Comparison of ENCODE assay signal across 28 cellular contexts in genomic region chr1:39458991-39459390, GRCh38. TPM values are rescaled to one million over a fixed set of nuclear protein-coding genes. Genes with fewer than 3 reads are reported as not detected.
"Had no signal": no experiment of that assay in that cellular context is flagged by ENCODE, and none has a peak within 500 bp of the region (broad histone marks: within the 10 kb centered on the region; RNA-seq: fewer than 3 reads in every experiment).

No MANE protein-coding gene starts in this region.

- DNase-seq: effector CD8-positive, alpha-beta T cell; endodermal cell; foreskin fibroblast; gastrocnemius medialis; heart left ventricle; kidney; mesendoderm; midbrain; naive thymus-derived CD4-positive, alpha-beta T cell; right cardiac atrium; sigmoid colon; stimulated activated CD4-positive, alpha-beta T cell treated with anti-CD3 and anti-CD28 coated beads, Interleukin-2, amount 100 ng/mL, for 24 hours; stimulated activated CD4-positive, alpha-beta T cell treated with anti-CD3 and anti-CD28 coated beads, Interleukin-4, amount 100 ng/mL, for 24 hours; stimulated activated naive CD8-positive, alpha-beta T cell treated with anti-CD3 and anti-CD28 coated beads, Interleukin-15, Interleukin-2, amounts not matched to agents 100 U/mL and 50 U/mL, for 24 hours; substantia nigra; testis; upper lobe of left lung had no signal

- H3K27ac Mint-ChIP-seq: endodermal cell; naive thymus-derived CD4-positive, alpha-beta T cell; nephron; stimulated activated memory B cell treated with anti-CD40 and anti-IgM and Interleukin-4, amounts not matched to agents 10 μg/mL and 1 μg/mL and 100 μg/mL, for 72 hours had no signal

- H3K9me3 Mint-ChIP-seq: endodermal cell; naive thymus-derived CD4-positive, alpha-beta T cell; nephron; stimulated activated memory B cell treated with anti-CD40 and anti-IgM and Interleukin-4, amounts not matched to agents 10 μg/mL and 1 μg/mL and 100 μg/mL, for 72 hours had no signal

- H3K4me1 ChIP-seq: gastrocnemius medialis, heart left ventricle, prostate gland, testis, tibial nerve had no signal

- H3K4me3 ChIP-seq: gastrocnemius medialis, heart left ventricle, hepatocyte, prostate gland, sigmoid colon, testis, tibial nerve, upper lobe of left lung had no signal

- H3K4me1 Mint-ChIP-seq: naive thymus-derived CD4-positive, alpha-beta T cell; nephron; stimulated activated memory B cell treated with anti-CD40 and anti-IgM and Interleukin-4, amounts not matched to agents 10 μg/mL and 1 μg/mL and 100 μg/mL, for 72 hours had no signal

- H3K79me2 ChIP-seq: hepatocyte had no signal

- H3K27me3 Mint-ChIP-seq: naive thymus-derived CD4-positive, alpha-beta T cell; stimulated activated memory B cell treated with anti-CD40 and anti-IgM and Interleukin-4, amounts not matched to agents 10 μg/mL and 1 μg/mL and 100 μg/mL, for 72 hours had no signal

- FAIRE-seq: colon, kidney, urothelium cell line had no signal

- H2AFZ ChIP-seq: hepatocyte had no signal

- H3K4me3 Mint-ChIP-seq: endodermal cell; naive thymus-derived CD4-positive, alpha-beta T cell; nephron; stimulated activated memory B cell treated with anti-CD40 and anti-IgM and Interleukin-4, amounts not matched to agents 10 μg/mL and 1 μg/mL and 100 μg/mL, for 72 hours had no signal

- H3K4me2 ChIP-seq: hepatocyte had no signal

- H3K27ac ChIP-seq: epithelial cell of prostate, gastrocnemius medialis, heart left ventricle, hepatocyte, tibial nerve, upper lobe of left lung had no signal

- H3K9me3 ChIP-seq: gastrocnemius medialis, heart left ventricle, prostate gland, sigmoid colon, testis, tibial nerve, upper lobe of left lung had no signal

- H3K27me3 ChIP-seq: gastrocnemius medialis, heart left ventricle, hepatocyte, sigmoid colon, testis, tibial nerve, upper lobe of left lung had no signal

RNA-seq across cellular contexts. Expression of gene BMP8A, which starts 32.4 kb away (rescaled TPM):
- total RNA-seq: esophagus mucosa, left lobe of liver, osteocyte had no signal
